In the genomic region with DNA sequence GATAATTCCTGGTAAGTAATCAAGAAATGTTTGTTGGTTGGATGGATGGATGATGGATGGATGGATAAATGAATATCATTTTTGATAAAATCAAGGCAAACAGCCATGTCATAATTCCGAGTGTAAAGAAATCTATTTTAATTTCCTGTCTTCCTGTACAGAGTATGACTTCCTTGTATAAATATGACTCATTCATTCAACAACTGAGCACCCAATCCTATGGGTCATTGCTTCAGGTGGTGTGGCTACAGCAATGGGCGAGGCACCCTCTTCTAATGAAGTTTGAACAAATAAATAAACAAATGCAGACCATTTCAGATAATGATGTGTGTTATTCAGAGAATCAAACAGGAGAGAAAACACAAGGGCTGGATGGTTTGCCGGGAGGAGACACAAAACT, we compare ENCODE assay signal across 13 cellular contexts.
DNase-seq lines count a peak whose midpoint lies in the region; ATAC-seq, FAIRE-seq and TF ChIP-seq lines count a peak whose summit lies in the region.
"Had no signal": no experiment of that assay in that cellular context is flagged by ENCODE, and none has a peak within 500 bp of the region (broad histone marks: within the 10 kb centered on the region; RNA-seq: fewer than 3 reads in every experiment).

No MANE protein-coding gene starts in this region.

- peak overlapping the region; percentile 64 for H3K4me3 Mint-ChIP-seq in activated T-helper 17 cell treated with anti-CD3 and anti-CD28 coated beads, Interleukin-2, amount 50 U/mL, for 72 hours
- H3K4me3 Mint-ChIP-seq: nephron had no signal

- H3K4me3 ChIP-seq in keratinocyte (ENCODE audit: control insufficient read depth in 2 of 3, extremely low read depth in 1 of 3, insufficient read depth in 2 of 3, low read depth in 1 of 3, low read length in 3 of 3) = no peak overlapping the region
- H3K4me3 ChIP-seq: heart right ventricle had no signal

- dilution Hi-C loops in keratinocyte (cut with MboI; ENCODE audit: extremely low pct_ligation_motif_present, low sequenced_read_pairs) = no loop called here

- H3K27me3 ChIP-seq in keratinocyte (ENCODE audit: control insufficient read depth, extremely low read depth, insufficient read depth, low read length) = no peaks in the 10 kb centered on the region
- H3K27me3 ChIP-seq: heart right ventricle had no signal

- H4K20me1 ChIP-seq in keratinocyte (ENCODE audit: control insufficient read depth, extremely low read depth, insufficient read depth, low read length) = no peaks in the 10 kb centered on the region

- no peaks in the 10 kb centered on the region for H3K27me3 Mint-ChIP-seq in activated T-helper 17 cell treated with anti-CD3 and anti-CD28 coated beads, Interleukin-2, amount 50 U/mL, for 72 hours

- H3K9me3 ChIP-seq in keratinocyte (ENCODE audit: control insufficient read depth, low read depth, low read length) = no peaks in the 10 kb centered on the region
- H3K9me3 ChIP-seq: heart right ventricle had no signal

- peaks cover 4% of the 10 kb centered on the region for H3K9me3 Mint-ChIP-seq in activated T-helper 17 cell treated with anti-CD3 and anti-CD28 coated beads, Interleukin-2, amount 50 U/mL, for 72 hours
- H3K9me3 Mint-ChIP-seq: nephron had no signal

- peak overlapping the region; percentile 71 for H2AFZ ChIP-seq in keratinocyte (ENCODE audit: control insufficient read depth, low read length)

- no peaks in the 10 kb centered on the region for H3K9me1 ChIP-seq in keratinocyte (ENCODE audit: control insufficient read depth, extremely low read depth, insufficient read depth, low read length)

- DNase-seq in GM19239 (ENCODE audit: insufficient read length, low spot score) (no peak), keratinocyte (ENCODE audit: low read depth, low spot score) (no peak), CD1c-positive myeloid dendritic cell (ENCODE audit: extremely low spot score) (no peak), NCI-H526 (lab: John Stamatoyannopoulos, UW) (no peak), NCI-H345 treated with DMSO at 0.1 percent for 48 hours (lab: John Stamatoyannopoulos, UW; ENCODE audit: unreplicated experiment) (no peak), AG08395 (ENCODE audit: low spot score) (no peak)
- DNase-seq: activated T-cell treated with anti-CD3 and anti-CD28 coated beads, Interleukin-2, amount 50 U/mL, for 48 hours; heart right ventricle; stimulated activated naive CD4-positive, alpha-beta T cell treated with Interleukin-2 at 50 U/mL for 16 hours had no signal

- no peaks in the 10 kb centered on the region for H3K36me3 ChIP-seq in keratinocyte (ENCODE audit: control insufficient read depth in 2 of 2, extremely low read depth in 1 of 2, insufficient read depth in 2 of 2, low read length in 2 of 2)
- H3K36me3 ChIP-seq: heart right ventricle had no signal

- H3K4me1 Mint-ChIP-seq in activated T-helper 17 cell treated with anti-CD3 and anti-CD28 coated beads, Interleukin-2, amount 50 U/mL, for 72 hours = peaks cover 59% of the 10 kb centered on the region

- peak; percentile 90 for FAIRE-seq in GM19239 (lab: Jason Lieb, UNC)
- FAIRE-seq in keratinocyte (lab: Jason Lieb, UNC) = peak; percentile 63
- FAIRE-seq: colon had no signal

- ATAC-seq in activated T-helper 17 cell treated with anti-CD3 and anti-CD28 coated beads, Interleukin-2, amount 50 U/mL, for 72 hours (replicated peaks) = peak; percentile 22
- ATAC-seq: heart right ventricle had no signal

- H3K36me3 Mint-ChIP-seq in activated T-helper 17 cell treated with anti-CD3 and anti-CD28 coated beads, Interleukin-2, amount 50 U/mL, for 72 hours (ENCODE audit: low read depth) = no peaks in the 10 kb centered on the region

- H3K4me1 ChIP-seq in keratinocyte (ENCODE audit: control insufficient read depth, extremely low read depth, insufficient read depth, low read length) = peaks cover 11% of the 10 kb centered on the region

- H3K79me2 ChIP-seq in keratinocyte (ENCODE audit: control insufficient read depth, insufficient read depth, low read length) = no peaks in the 10 kb centered on the region

- no peak overlapping the region for H3K9ac ChIP-seq in keratinocyte (ENCODE audit: control insufficient read depth, extremely low read depth, insufficient read depth, low read length)

- peak overlapping the region; percentile 51 for H3K4me2 ChIP-seq in keratinocyte (ENCODE audit: control insufficient read depth, extremely low read depth, insufficient read depth, low read depth, low read length)

- TF ChIP-seq CTCF in 22Rv1 (IDR thresholded peaks at IDR 0.05) (no peak), keratinocyte (optimal IDR thresholded peaks at IDR 0.05 in 1 of 3, IDR thresholded peaks at IDR 0.05 in 1 of 3, conservative IDR thresholded peaks at IDR 0.05 in 1 of 3; ENCODE audit: extremely low read depth in 1 of 3, insufficient read depth in 2 of 3, low read length in 3 of 3) (no peak)

- H3K27ac Mint-ChIP-seq in activated T-helper 17 cell treated with anti-CD3 and anti-CD28 coated beads, Interleukin-2, amount 50 U/mL, for 72 hours = peak overlapping the region; percentile 58

- H3K27ac ChIP-seq in 22Rv1 = peak overlapping the region; percentile 59
- no peak overlapping the region for H3K27ac ChIP-seq in keratinocyte (ENCODE audit: control insufficient read depth, insufficient read depth, low read length)
- H3K27ac ChIP-seq: heart right ventricle had no signal
